In genomic region chr2:86107031-86107430, GRCh38 we compare ENCODE assay signal across 9 cellular contexts. TPM values are rescaled to one million over a fixed set of nuclear protein-coding genes. Genes with fewer than 3 reads are reported as not detected.
DNase-seq lines count a peak whose midpoint lies in the region; ATAC-seq, FAIRE-seq and TF ChIP-seq lines count a peak whose summit lies in the region.
"Had no signal": no experiment of that assay in that cellular context is flagged by ENCODE, and none has a peak within 500 bp of the region (broad histone marks: within the 10 kb centered on the region; RNA-seq: fewer than 3 reads in every experiment).

No MANE protein-coding gene starts in this region.

- TF ChIP-seq CTCF in fibroblast of the aortic adventitia (IDR thresholded peaks at IDR 0.05; ENCODE audit: insufficient read depth, low read length) (no peak), adrenal gland (IDR thresholded peaks at IDR 0.05) (no peak)

- in situ Hi-C loops in G401 (cut with HindIII; ENCODE audit: low sequenced_read_pairs): no loop called here

- no peaks in the 10 kb centered on the region for H3K27me3 ChIP-seq in SJSA1 (replicated peaks)
- no peaks in the 10 kb centered on the region for H3K27me3 ChIP-seq in adrenal gland

- H3K9me3 ChIP-seq in SJSA1 (replicated peaks): no peaks in the 10 kb centered on the region
- H3K9me3 ChIP-seq in adrenal gland (replicated peaks in 1 of 3): no peaks in the 10 kb centered on the region

- no peak for TF ChIP-seq POLR2A in adrenal gland (IDR thresholded peaks at IDR 0.05)

- DNase-seq in GM18507 (ENCODE audit: extremely low spot score, insufficient read length, low read depth) (no peak), SJSA1 (ENCODE audit: low read depth in 1 of 2, low spot score in 2 of 2) (no peak), fibroblast of the aortic adventitia (ENCODE audit: low read depth) (no peak), skeletal muscle cell (ENCODE audit: low read depth) (no peak), adrenal gland (no peak), occipital lobe (lab: John Stamatoyannopoulos, UW) (no peak), G401 (ENCODE audit: low spot score) (no peak)

- H3K4me3 ChIP-seq in SJSA1: peak overlapping the region; percentile 60
- peak overlapping the region; percentile 100 for H3K4me3 ChIP-seq in fibroblast of the aortic adventitia (ENCODE audit: low read depth, low read length)
- peak overlapping the region; percentile 97 for H3K4me3 ChIP-seq in skeletal muscle cell (ENCODE audit: low read depth, low read length)
- H3K4me3 ChIP-seq in adrenal gland: peak overlapping the region in 1 of 4 donors; percentile 98

- H3K27ac ChIP-seq in SJSA1 (peak overlapping the region; percentile 97), adrenal gland (peak overlapping the region in 1 of 5 donors; percentile 64)

- H3K36me3 ChIP-seq in SJSA1: peaks cover 67% of the 10 kb centered on the region
- peaks cover 0 to 32% of the 10 kb centered on the region in 2 donors for H3K36me3 ChIP-seq in adrenal gland (replicated peaks in 1 of 2)

- H3K4me1 ChIP-seq in SJSA1 (replicated peaks) (peaks cover 15% of the 10 kb centered on the region), adrenal gland (replicated peaks in 1 of 2) (peaks cover 15 to 33% of the 10 kb centered on the region in 2 donors)

- no peak for ATAC-seq in GM21737 (IDR thresholded peaks at IDR 0.05; ENCODE audit: unreplicated experiment)

- FAIRE-seq in GM18507 (lab: Jason Lieb, UNC): peak; percentile 41
- FAIRE-seq: colon had no signal

- intact Hi-C loops in adrenal gland (cut with DNase I): no loop called here

- WGBS in adrenal gland, 4 donors: 10 to 19% (median 11%) methylated on average over 5 of the region's 5 CpGs

RNA-seq across cellular contexts. Expression of gene PTCD3, which starts 1.0 kb away (rescaled TPM):
- 86.1 and 274 TPM in 2 replicates for total RNA-seq in SJSA1 (2014; rRNA removed; shearing (Covaris generic))
- total RNA-seq in fibroblast of the aortic adventitia (ENCODE audit: low replicate concordance) (61.6 and 71.9 TPM in 2 replicates), adrenal gland (100 to 1,000 TPM in 5 of 8 donors, 10 to 100 TPM in 3; 41.7 to 332 (median 112) TPM), occipital lobe (114 TPM)
- 100 to 1,000 TPM in 1 of 3 donors, 10 to 100 TPM in 2; 34.8 to 120 (median 47.4) TPM for polyA plus RNA-seq in adrenal gland
- 127 and 175 TPM in 2 replicates for total RNA-seq in G401 (2014; rRNA removed; shearing (Covaris generic))

RNA-seq across cellular contexts. Expression of gene POLR1A, which starts 1.3 kb away (rescaled TPM):
- 25.5 and 28.6 TPM in 2 replicates for total RNA-seq in SJSA1 (2014; rRNA removed; shearing (Covaris generic))
- 29.4 and 43.1 TPM in 2 replicates for total RNA-seq in fibroblast of the aortic adventitia (ENCODE audit: low replicate concordance)
- 10 to 100 TPM; 11.8 to 50.1 (median 29.4) TPM for total RNA-seq in adrenal gland
- 10 to 100 TPM in 1 of 3 donors, 1 to 10 TPM in 2; 4.6 to 15.4 (median 6.8) TPM for polyA plus RNA-seq in adrenal gland
- 9.5 TPM for total RNA-seq in occipital lobe
- 16.2 and 47.4 TPM in 2 replicates for total RNA-seq in G401 (2014; rRNA removed; shearing (Covaris generic))
